Comparison of ENCODE assay signal across 24 cellular contexts in the genomic region with DNA sequence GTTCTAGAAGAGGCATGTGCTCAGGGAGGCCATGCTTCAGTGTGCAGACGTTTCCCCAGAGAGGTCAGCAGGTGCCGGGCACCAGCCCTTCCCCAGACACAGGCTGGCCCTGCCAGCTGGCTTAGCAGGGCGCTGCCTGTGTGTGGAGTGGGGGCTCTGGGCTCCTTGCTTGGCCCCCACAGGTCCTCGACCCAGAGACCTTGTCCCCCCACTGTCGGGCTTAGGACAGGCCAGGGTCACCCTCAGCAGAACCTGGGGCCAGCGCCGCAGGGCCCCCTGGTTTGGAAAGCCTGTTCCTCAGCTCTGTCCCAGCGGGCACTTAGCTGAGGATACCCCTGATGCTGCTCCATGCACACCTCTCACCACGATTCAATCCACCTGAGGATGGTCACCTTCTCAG.
DNase-seq lines count a peak whose midpoint lies in the region; ATAC-seq and TF ChIP-seq lines count a peak whose summit lies in the region.
"Had no signal": no experiment of that assay in that cellular context is flagged by ENCODE, and none has a peak within 500 bp of the region (broad histone marks: within the 10 kb centered on the region; RNA-seq: fewer than 3 reads in every experiment).

No MANE protein-coding gene starts in this region.

- no peak overlapping the region for H3K4me2 ChIP-seq in neuronal stem cell (ENCODE audit: insufficient read depth, low read length, poor library complexity, severe bottlenecking)
- H3K4me2 ChIP-seq: A549 had no signal

- H2AK5ac ChIP-seq in neuronal stem cell (ENCODE audit: low read depth, low read length), result peak overlapping the region; percentile 100

- no peak overlapping the region for H2BK12ac ChIP-seq in neuronal stem cell (ENCODE audit: low read length)

- no peak for ATAC-seq in right cardiac atrium
- ATAC-seq: A549; CD8-positive, alpha-beta T cell; GM12878 had no signal

- H3K4me3 ChIP-seq in left ventricle myocardium inferior (no peak overlapping the region), right cardiac atrium (ENCODE audit: low read length) (no peak overlapping the region), ascending aorta (no peak overlapping the region), neuronal stem cell (ENCODE audit: low read length in 2 of 2) (no peak overlapping the region), thyroid gland (replicated peaks in 1 of 3) (no peak overlapping the region), dorsolateral prefrontal cortex (no peak overlapping the region)
- H3K4me3 ChIP-seq: A549; BLaER1 treated with 17β-estradiol and CSF1 and Interleukin-3, amounts not matched to agents 10 nM and 100 nM; GM12878 had no signal

- no peak overlapping the region for H2BK15ac ChIP-seq in neuronal stem cell (ENCODE audit: low read length)

- H3K9me3 ChIP-seq in left ventricle myocardium inferior (replicated peaks) (no peaks in the 10 kb centered on the region), right cardiac atrium (ENCODE audit: control insufficient read depth, low read length) (no peaks in the 10 kb centered on the region), ascending aorta (no peaks in the 10 kb centered on the region), neuronal stem cell (replicated peaks in 1 of 2; ENCODE audit: control insufficient read depth in 2 of 2, insufficient read depth in 1 of 2, low read depth in 1 of 2, low read length in 2 of 2) (peaks cover 0 to 2% of the 10 kb centered on the region in 2 donors), thyroid gland (no peaks in the 10 kb centered on the region)
- H3K9me3 ChIP-seq: A549; BE2C; BLaER1 treated with 17β-estradiol and CSF1 and Interleukin-3, amounts not matched to agents 10 nM and 100 nM; Caco-2 had no signal

- peak overlapping the region; percentile 6 for H3K4ac ChIP-seq in neuronal stem cell (ENCODE audit: low read length)

- peak overlapping the region; percentile 81 for H3K27ac ChIP-seq in left ventricle myocardium inferior (replicated peaks)
- no peak overlapping the region for H3K27ac ChIP-seq in right cardiac atrium (ENCODE audit: low read length)
- H3K27ac ChIP-seq in ascending aorta, result peak overlapping the region; percentile 23 to 56
- H3K27ac ChIP-seq in neuronal stem cell (replicated peaks; ENCODE audit: low read length), result no peak overlapping the region
- peak overlapping the region in 1 of 3 donors; percentile 50 for H3K27ac ChIP-seq in thyroid gland
- no peak overlapping the region for H3K27ac ChIP-seq in dorsolateral prefrontal cortex
- H3K27ac ChIP-seq: 22Rv1; A549; BLaER1 treated with 17β-estradiol and CSF1 and Interleukin-3, amounts not matched to agents 10 nM and 100 nM; C4-2B had no signal

- H3K27me3 ChIP-seq in left ventricle myocardium inferior (ENCODE audit: low read depth), result peaks cover 40% of the 10 kb centered on the region
- H3K27me3 ChIP-seq in right cardiac atrium (ENCODE audit: control insufficient read depth, insufficient read depth), result no peaks in the 10 kb centered on the region
- H3K27me3 ChIP-seq in ascending aorta, result no peaks in the 10 kb centered on the region
- H3K27me3 ChIP-seq in neuronal stem cell (ENCODE audit: control insufficient read depth in 3 of 3, insufficient read depth in 3 of 3, low read depth in 1 of 3, low read length in 3 of 3), result peaks cover 0 to 83% (median 7%) of the 10 kb centered on the region in 3 experiments
- H3K27me3 ChIP-seq in thyroid gland, result no peaks in the 10 kb centered on the region
- H3K27me3 ChIP-seq in dorsolateral prefrontal cortex, result peaks cover 0 to 39% (median 0%) of the 10 kb centered on the region in 45 donors

- peak overlapping the region; percentile 24 for H3K9ac ChIP-seq in neuronal stem cell (ENCODE audit: low read depth, low read length, poor library complexity)
- H3K9ac ChIP-seq: BLaER1 treated with 17β-estradiol and CSF1 and Interleukin-3, amounts not matched to agents 10 nM and 100 nM had no signal

- no peak overlapping the region for H3K14ac ChIP-seq in neuronal stem cell (ENCODE audit: low read length)

- no peak overlapping the region for H2AFZ ChIP-seq in neuronal stem cell (ENCODE audit: low read length)

- H4K91ac ChIP-seq in neuronal stem cell (ENCODE audit: low read depth, low read length, poor library complexity), result no peak overlapping the region

- 80% methylated on average over 9 of the region's 9 CpGs for WGBS in right cardiac atrium
- no CpG with 5 or more reads among the region's 9 CpGs for WGBS in neuronal stem cell (ENCODE audit: extremely low coverage in 2 of 2, insufficient read length in 2 of 2, insufficient replicate concordance in 1 of 2), 2 donors
- WGBS in thyroid gland, 2 donors, result 70 to 87% methylated on average over 8 to 9 of the region's 9 CpGs

- H4K8ac ChIP-seq in neuronal stem cell (ENCODE audit: low read depth, low read length), result no peak overlapping the region

- intact Hi-C loops in left ventricle myocardium inferior (cut with micrococcal nuclease) (loop anchor here (10.0 kb wide), 1 partner anchor 217 kb away; the partner anchor contains the start of gene PRDM16), right cardiac atrium (cut with DNase I) (loop anchor here in 3 of 4 donors (5.0 to 10.0 kb wide), 3 partner anchors 207 to 270 kb away; no protein-coding TSS in a partner anchor), ascending aorta (cut with DNase I) (loop anchor here (2.0 to 10.0 kb wide), 2 partner anchors 215 to 407 kb away; no protein-coding TSS in a partner anchor), thyroid gland (cut with DNase I) (no loop called here), dorsolateral prefrontal cortex (cut with DNase I) (loop anchor here (5.0 to 10.0 kb wide), 4 partner anchors 60 to 407 kb away; no protein-coding TSS in a partner anchor)

- H3K79me1 ChIP-seq in neuronal stem cell (ENCODE audit: low read depth, low read length), result peaks cover 4% of the 10 kb centered on the region

- H2BK120ac ChIP-seq in neuronal stem cell (ENCODE audit: low read depth, low read length), result no peak overlapping the region

- no peak for TF ChIP-seq POLR2A in thyroid gland (IDR thresholded peaks at IDR 0.05)

- peaks cover 28% of the 10 kb centered on the region for H3K4me1 ChIP-seq in left ventricle myocardium inferior
- no peaks in the 10 kb centered on the region for H3K4me1 ChIP-seq in right cardiac atrium (ENCODE audit: control insufficient read depth, insufficient read depth, low read length)
- peaks cover 9 to 36% of the 10 kb centered on the region in 2 donors for H3K4me1 ChIP-seq in ascending aorta
- peaks cover 0 to 12% of the 10 kb centered on the region in 2 donors for H3K4me1 ChIP-seq in neuronal stem cell (ENCODE audit: control insufficient read depth in 2 of 2, insufficient read depth in 1 of 2, low read depth in 1 of 2, low read length in 2 of 2)
- H3K4me1 ChIP-seq in thyroid gland, result peaks cover 31 to 44% of the 10 kb centered on the region in 2 donors
- H3K4me1 ChIP-seq: A549, BE2C, Caco-2 had no signal

- H3K36me3 ChIP-seq in left ventricle myocardium inferior, result no peaks in the 10 kb centered on the region
- H3K36me3 ChIP-seq in ascending aorta, result no peaks in the 10 kb centered on the region
- H3K36me3 ChIP-seq in neuronal stem cell (replicated peaks in 1 of 2; ENCODE audit: control insufficient read depth in 2 of 2, insufficient read depth in 2 of 2, low read length in 2 of 2), result peaks cover 0 to 2% of the 10 kb centered on the region in 2 donors
- no peaks in the 10 kb centered on the region for H3K36me3 ChIP-seq in thyroid gland
- H3K36me3 ChIP-seq: BE2C; BLaER1 treated with 17β-estradiol and CSF1 and Interleukin-3, amounts not matched to agents 10 nM and 100 nM had no signal

- H3K18ac ChIP-seq in neuronal stem cell (ENCODE audit: low read length), result peak overlapping the region; percentile 79

- TF ChIP-seq CTCF in left ventricle myocardium inferior (IDR thresholded peaks at IDR 0.05; ENCODE audit: borderline replicate concordance), result no peak
- no peak for TF ChIP-seq CTCF in ascending aorta (IDR thresholded peaks at IDR 0.05)
- TF ChIP-seq CTCF in thyroid gland (IDR thresholded peaks at IDR 0.05), result no peak
- TF ChIP-seq CTCF in dorsolateral prefrontal cortex (IDR thresholded peaks at IDR 0.05 in 54 of 56, conservative IDR thresholded peaks at IDR 0.05 in 2 of 56; ENCODE audit: low read depth in 1 of 56, partially characterized antibody in 56 of 56), result no peak

- H2BK5ac ChIP-seq in neuronal stem cell (ENCODE audit: low read length), result no peak overlapping the region

- DNase-seq in left ventricle myocardium inferior (no peak), right cardiac atrium (no peak), ascending aorta (ENCODE audit: low spot score in 2 of 2) (no peak), neuronal stem cell (ENCODE audit: low spot score) (no peak), thyroid gland (peak; percentile 42 to 48), dorsolateral prefrontal cortex (no peak), activated gamma-delta T cell (lab: John Stamatoyannopoulos, UW) (no peak), AG08395 (ENCODE audit: low spot score) (no peak)
- DNase-seq: BE2C; Caco-2; CD4-positive, alpha-beta T cell; DMS 273 treated with DMSO at 0.1 percent for 48 hours; DMS153; DMS53; DMS79; DND-41; EL; GDM1 had no signal

- H3K23ac ChIP-seq in neuronal stem cell (ENCODE audit: low read depth, low read length, poor library complexity), result no peak overlapping the region

Comparison
In these comparisons a context has a peak if more than half of its experiments do, and no peak if none do; other contexts are left out.
1. H3K27ac ChIP-seq: peak in left ventricle myocardium inferior (single experiment) and ascending aorta (2 of 2); none in right cardiac atrium (single experiment), neuronal stem cell (single experiment) and dorsolateral prefrontal cortex (0 of 59).
2. DNase-seq: peak in thyroid gland (2 of 2); none in left ventricle myocardium inferior (single experiment), right cardiac atrium (0 of 3), ascending aorta (0 of 2), neuronal stem cell (single experiment), dorsolateral prefrontal cortex (0 of 10), activated gamma-delta T cell (single experiment) and AG08395 (single experiment).